13 cellular contexts compared by ENCODE assay signal in the genomic region with DNA sequence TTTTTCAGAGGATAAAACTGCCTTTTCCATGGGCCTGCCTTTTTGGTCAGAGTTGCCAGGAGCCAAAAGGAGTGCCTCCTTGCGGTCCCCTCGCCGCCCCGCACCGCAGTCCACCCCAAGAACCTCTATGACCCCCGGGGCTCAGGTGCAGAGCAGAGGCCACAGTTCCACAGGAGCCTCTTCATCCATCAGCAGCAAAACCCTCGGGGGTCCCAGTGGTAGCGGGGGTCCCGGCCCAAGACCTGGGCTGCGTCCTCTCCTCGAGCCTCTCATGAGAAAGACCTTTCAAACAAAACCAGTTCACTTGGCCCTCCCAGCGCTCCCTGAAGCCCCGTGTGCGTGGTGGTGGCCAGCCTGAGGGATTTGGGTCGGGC. TPM values are rescaled to one million over a fixed set of nuclear protein-coding genes. Genes with fewer than 3 reads are reported as not detected.
A peak's percentile ranks its signal among the peaks of the same experiment; 100 is the strongest.
DNase-seq lines count a peak whose midpoint lies in the region; ATAC-seq, FAIRE-seq and TF ChIP-seq lines count a peak whose summit lies in the region.
"Had no signal": no experiment of that assay in that cellular context is flagged by ENCODE, and none has a peak within 500 bp of the region (broad histone marks: within the 10 kb centered on the region; RNA-seq: fewer than 3 reads in every experiment).

No MANE protein-coding gene starts in this region.

- peak; percentile 5 for ATAC-seq in stimulated activated memory B cell treated with anti-CD40 and anti-IgM and Interleukin-4, amounts not matched to agents 10 μg/mL and 1 μg/mL and 100 μg/mL, for 72 hours
- ATAC-seq in GM21360 (IDR thresholded peaks at IDR 0.05; ENCODE audit: unreplicated experiment), result no peak
- no peak for ATAC-seq in foreskin keratinocyte

- no peaks in the 10 kb centered on the region for H4K20me1 ChIP-seq in astrocyte (ENCODE audit: insufficient read depth, low read length)

- no peak overlapping the region for H3K9ac ChIP-seq in astrocyte (ENCODE audit: low read length)
- H3K9ac ChIP-seq: KMS-11 had no signal

- peak overlapping the region; percentile 51 for H3K27ac Mint-ChIP-seq in activated CD4-positive, alpha-beta T cell treated with anti-CD3 and anti-CD28 coated beads, Interleukin-2, amount 10 ng/mL, durations not matched to agents 7 days and 5 days
- no peak overlapping the region for H3K27ac Mint-ChIP-seq in astrocyte (ENCODE audit: unreplicated experiment)
- peak overlapping the region; percentile 34 to 88 (median 79) for H3K27ac Mint-ChIP-seq in immature natural killer cell
- no peak overlapping the region for H3K27ac Mint-ChIP-seq in stimulated activated memory B cell treated with anti-CD40 and anti-IgM and Interleukin-4, amounts not matched to agents 10 μg/mL and 1 μg/mL and 100 μg/mL, for 72 hours

- TF ChIP-seq CTCF in astrocyte (IDR thresholded peaks at IDR 0.05; ENCODE audit: insufficient read depth, low read depth, low read length) (no peak), foreskin keratinocyte (conservative IDR thresholded peaks at IDR 0.05) (no peak)

- POLR2A ChIA-PET in activated CD4-positive, alpha-beta T cell treated with anti-CD3 and anti-CD28 coated beads, Interleukin-2, amount 10 ng/mL, durations not matched to agents 7 days and 5 days (lab: Charles Lee), result no interaction called here

- H3K27ac ChIP-seq in astrocyte (ENCODE audit: low read depth, low read length) (no peak overlapping the region), foreskin keratinocyte (no peak overlapping the region)
- H3K27ac ChIP-seq: KMS-11 had no signal

- peaks cover 36% of the 10 kb centered on the region for H3K27me3 ChIP-seq in astrocyte (ENCODE audit: insufficient read depth, low read length)
- H3K27me3 ChIP-seq in foreskin keratinocyte, result peaks cover 37% of the 10 kb centered on the region
- H3K27me3 ChIP-seq: transverse colon had no signal

- no peak overlapping the region for H3K4me3 ChIP-seq in astrocyte (ENCODE audit: insufficient read depth, low read depth, low read length)

- no peak for FAIRE-seq in astrocyte (lab: Jason Lieb, UNC)
- FAIRE-seq: GM19239 had no signal

- CTCF ChIA-PET in activated CD4-positive, alpha-beta T cell treated with anti-CD3 and anti-CD28 coated beads, Interleukin-2, amount 10 ng/mL, durations not matched to agents 7 days and 5 days (lab: Charles Lee), result interaction anchor here (0.6 to 2.7 kb wide), 4 partner anchors 9 to 17 kb away, joined by 3 to 25 read pairs (median 4); partner anchors contain the start of genes CFAP99 and ZFYVE28

- H3K79me2 ChIP-seq in astrocyte (ENCODE audit: insufficient read depth, low read length), result no peaks in the 10 kb centered on the region

- H3K4me2 ChIP-seq in astrocyte (ENCODE audit: low read length), result peak overlapping the region; percentile 64
- H3K4me2 ChIP-seq: KMS-11 had no signal

- peak overlapping the region; percentile 42 for H2AFZ ChIP-seq in astrocyte (ENCODE audit: low read depth, low read length)

- peaks cover 22% of the 10 kb centered on the region for H3K4me1 Mint-ChIP-seq in activated CD4-positive, alpha-beta T cell treated with anti-CD3 and anti-CD28 coated beads, Interleukin-2, amount 10 ng/mL, durations not matched to agents 7 days and 5 days
- H3K4me1 Mint-ChIP-seq in astrocyte (ENCODE audit: low read depth, unreplicated experiment) (peaks cover 8% of the 10 kb centered on the region), immature natural killer cell (peaks cover 53 to 61% of the 10 kb centered on the region in 2 donors)
- H3K4me1 Mint-ChIP-seq in stimulated activated memory B cell treated with anti-CD40 and anti-IgM and Interleukin-4, amounts not matched to agents 10 μg/mL and 1 μg/mL and 100 μg/mL, for 72 hours, result no peaks in the 10 kb centered on the region

- no peaks in the 10 kb centered on the region for H3K9me3 Mint-ChIP-seq in activated CD4-positive, alpha-beta T cell treated with anti-CD3 and anti-CD28 coated beads, Interleukin-2, amount 10 ng/mL, durations not matched to agents 7 days and 5 days
- H3K9me3 Mint-ChIP-seq in astrocyte (ENCODE audit: unreplicated experiment) (no peaks in the 10 kb centered on the region), immature natural killer cell (no peaks in the 10 kb centered on the region)
- no peaks in the 10 kb centered on the region for H3K9me3 Mint-ChIP-seq in stimulated activated memory B cell treated with anti-CD40 and anti-IgM and Interleukin-4, amounts not matched to agents 10 μg/mL and 1 μg/mL and 100 μg/mL, for 72 hours

- no peaks in the 10 kb centered on the region for H3K36me3 ChIP-seq in astrocyte (ENCODE audit: insufficient read depth, low read length)
- H3K36me3 ChIP-seq: transverse colon had no signal

- H3K27me3 Mint-ChIP-seq in activated CD4-positive, alpha-beta T cell treated with anti-CD3 and anti-CD28 coated beads, Interleukin-2, amount 10 ng/mL, durations not matched to agents 7 days and 5 days, result no peaks in the 10 kb centered on the region
- H3K27me3 Mint-ChIP-seq in astrocyte (ENCODE audit: low read depth, unreplicated experiment), result peaks cover 52% of the 10 kb centered on the region
- H3K27me3 Mint-ChIP-seq in immature natural killer cell (ENCODE audit: low read depth in 3 of 3), result peaks cover 2 to 16% (median 11%) of the 10 kb centered on the region in 3 donors
- peaks cover 50% of the 10 kb centered on the region for H3K27me3 Mint-ChIP-seq in stimulated activated memory B cell treated with anti-CD40 and anti-IgM and Interleukin-4, amounts not matched to agents 10 μg/mL and 1 μg/mL and 100 μg/mL, for 72 hours

- no peaks in the 10 kb centered on the region for H3K36me3 Mint-ChIP-seq in activated CD4-positive, alpha-beta T cell treated with anti-CD3 and anti-CD28 coated beads, Interleukin-2, amount 10 ng/mL, durations not matched to agents 7 days and 5 days (ENCODE audit: low read depth)
- H3K36me3 Mint-ChIP-seq in astrocyte (ENCODE audit: low read depth, unreplicated experiment) (no peaks in the 10 kb centered on the region), immature natural killer cell (peaks cover 0 to 3% (median 0%) of the 10 kb centered on the region in 3 donors)
- H3K36me3 Mint-ChIP-seq in stimulated activated memory B cell treated with anti-CD40 and anti-IgM and Interleukin-4, amounts not matched to agents 10 μg/mL and 1 μg/mL and 100 μg/mL, for 72 hours, result no peaks in the 10 kb centered on the region

- H3K4me3 Mint-ChIP-seq in activated CD4-positive, alpha-beta T cell treated with anti-CD3 and anti-CD28 coated beads, Interleukin-2, amount 10 ng/mL, durations not matched to agents 7 days and 5 days, result no peak overlapping the region
- H3K4me3 Mint-ChIP-seq in astrocyte (ENCODE audit: unreplicated experiment) (no peak overlapping the region), immature natural killer cell (peak overlapping the region; percentile 77 to 92 (median 81))
- no peak overlapping the region for H3K4me3 Mint-ChIP-seq in stimulated activated memory B cell treated with anti-CD40 and anti-IgM and Interleukin-4, amounts not matched to agents 10 μg/mL and 1 μg/mL and 100 μg/mL, for 72 hours

- DNase-seq in activated CD4-positive, alpha-beta T cell treated with anti-CD3 and anti-CD28 coated beads, Interleukin-2, amount 10 ng/mL, durations not matched to agents 7 days and 5 days, result no peak
- DNase-seq in activated CD4-positive, alpha-beta T cell treated with anti-CD3 and anti-CD28 coated beads for 1 hour, result no peak
- DNase-seq in astrocyte (ENCODE audit: low read depth), result no peak
- no peak for DNase-seq in immature natural killer cell
- DNase-seq in foreskin keratinocyte, result no peak
- no peak for DNase-seq in dedifferentiated amniotic fluid mesenchymal stem cell (ENCODE audit: extremely low spot score)
- DNase-seq: activated gamma-delta T cell treated with Interleukin-2 at 50 U/mL for 16 hours had no signal

- H3K4me1 ChIP-seq in astrocyte (ENCODE audit: insufficient read depth, low read length), result peaks cover 4% of the 10 kb centered on the region
- no peaks in the 10 kb centered on the region for H3K4me1 ChIP-seq in foreskin keratinocyte

- H3K9me3 ChIP-seq in astrocyte (ENCODE audit: insufficient read depth, low read depth, low read length), result no peaks in the 10 kb centered on the region
- H3K9me3 ChIP-seq: transverse colon had no signal

RNA-seq across cellular contexts. Expression of gene ZFYVE28, which starts 16.8 kb away (rescaled TPM):
- total RNA-seq in activated CD4-positive, alpha-beta T cell treated with anti-CD3 and anti-CD28 coated beads, Interleukin-2, amount 10 ng/mL, durations not matched to agents 7 days and 5 days, result 10 to 100 TPM; 14.8 to 17.2 TPM
- total RNA-seq in astrocyte (0.31 and 0.68 TPM in 2 replicates), foreskin keratinocyte (0.51 and 0.95 TPM in 2 replicates)
- polyA plus RNA-seq in immature natural killer cell (10 to 100 TPM; 11.9 to 17.5 (median 14.4) TPM), foreskin keratinocyte (0.73 and 1.0 TPM in 2 replicates)

RNA-seq across cellular contexts. Expression of gene CFAP99, which starts 17.2 kb away (rescaled TPM):
- not detected for total RNA-seq in activated CD4-positive, alpha-beta T cell treated with anti-CD3 and anti-CD28 coated beads, Interleukin-2, amount 10 ng/mL, durations not matched to agents 7 days and 5 days
- total RNA-seq in astrocyte, result not detected in 2 replicates
- polyA plus RNA-seq in immature natural killer cell, result not detected
- not detected in 2 replicates for total RNA-seq in foreskin keratinocyte
- polyA plus RNA-seq in foreskin keratinocyte, result not detected in 2 replicates
- total RNA-seq: lower leg skin had no signal

Comparison
In these comparisons a context has a peak if more than half of its experiments do, and no peak if none do; other contexts are left out.
1. H3K27ac Mint-ChIP-seq: peak in activated CD4-positive, alpha-beta T cell treated with anti-CD3 and anti-CD28 coated beads, Interleukin-2, amount 10 ng/mL, durations not matched to agents 7 days and 5 days (single experiment) and immature natural killer cell (6 of 6); none in astrocyte (single experiment) and stimulated activated memory B cell treated with anti-CD40 and anti-IgM and Interleukin-4, amounts not matched to agents 10 μg/mL and 1 μg/mL and 100 μg/mL, for 72 hours (single experiment).
2. H3K4me3 Mint-ChIP-seq: peak in immature natural killer cell (5 of 5); none in activated CD4-positive, alpha-beta T cell treated with anti-CD3 and anti-CD28 coated beads, Interleukin-2, amount 10 ng/mL, durations not matched to agents 7 days and 5 days (single experiment), astrocyte (single experiment) and stimulated activated memory B cell treated with anti-CD40 and anti-IgM and Interleukin-4, amounts not matched to agents 10 μg/mL and 1 μg/mL and 100 μg/mL, for 72 hours (single experiment).